Comparison of ENCODE assay signal across 8 cellular contexts in the genomic region with DNA sequence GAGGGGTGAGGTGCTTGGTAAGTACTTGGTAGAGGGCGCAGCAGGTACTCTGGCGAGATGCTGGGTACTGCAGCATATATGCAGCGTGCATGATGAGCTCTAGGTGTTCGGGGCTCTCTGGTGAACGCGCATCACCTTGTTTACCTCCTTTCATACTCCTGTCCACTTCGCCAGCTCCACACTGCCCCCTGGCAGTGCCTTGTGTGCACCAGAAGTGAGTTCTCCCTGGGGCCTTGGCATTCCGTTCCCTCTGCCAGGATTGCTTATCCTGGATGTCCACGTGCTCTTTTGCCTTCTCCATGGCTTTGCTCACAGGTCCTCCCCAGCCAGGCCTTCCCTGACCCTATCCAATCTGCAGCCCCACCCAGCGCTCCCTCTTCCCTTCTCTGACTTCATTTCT.
A peak's percentile ranks its signal among the peaks of the same experiment; 100 is the strongest.
DNase-seq lines count a peak whose midpoint lies in the region; ATAC-seq, FAIRE-seq and TF ChIP-seq lines count a peak whose summit lies in the region.

No MANE protein-coding gene starts in this region.

- BruUV-seq in PC-9 (replicated peaks; lab: Mats Ljungman, UMichigan), result no TSS peak

- H3K36me3 ChIP-seq in PC-9 (ENCODE audit: low read depth), result no peaks in the 10 kb centered on the region
- no peaks in the 10 kb centered on the region for H3K36me3 ChIP-seq in naive thymus-derived CD4-positive, alpha-beta T cell (ENCODE audit: control insufficient read depth in 2 of 3, insufficient read depth in 3 of 3, low read length in 3 of 3)

- no peaks in the 10 kb centered on the region for H3K9me2 ChIP-seq in PC-9 (ENCODE audit: insufficient read depth)

- H3F3A ChIP-seq in PC-9 (ENCODE audit: insufficient read depth, low read depth), result no peaks in the 10 kb centered on the region

- H3K4me3 Mint-ChIP-seq in activated naive CD8-positive, alpha-beta T cell treated with anti-CD3 and anti-CD28 coated beads, Interleukin-2, amount 50 U/mL, for 24 hours, result no peak overlapping the region
- H3K4me3 Mint-ChIP-seq in naive thymus-derived CD4-positive, alpha-beta T cell, result no peak overlapping the region

- H3K4me1 ChIP-seq in PC-9 (replicated peaks; ENCODE audit: insufficient read depth), result no peaks in the 10 kb centered on the region
- H3K4me1 ChIP-seq in naive thymus-derived CD4-positive, alpha-beta T cell (ENCODE audit: control insufficient read depth in 2 of 2, insufficient read depth in 2 of 2, low read length in 2 of 2), result no peaks in the 10 kb centered on the region

- H3K4me3 ChIP-seq in PC-9, result no peak overlapping the region
- no peak overlapping the region for H3K4me3 ChIP-seq in naive thymus-derived CD4-positive, alpha-beta T cell (ENCODE audit: low read length)

- no peak overlapping the region for H3K27ac ChIP-seq in PC-9
- no peak overlapping the region for H3K27ac ChIP-seq in naive thymus-derived CD4-positive, alpha-beta T cell (ENCODE audit: low read depth, low read length)

- H3K9me3 ChIP-seq in PC-9 (ENCODE audit: insufficient read depth, low read depth), result no peaks in the 10 kb centered on the region
- H3K9me3 ChIP-seq in naive thymus-derived CD4-positive, alpha-beta T cell (ENCODE audit: control insufficient read depth in 2 of 3, low read length in 3 of 3), result no peaks in the 10 kb centered on the region

- no peaks in the 10 kb centered on the region for H3K36me3 Mint-ChIP-seq in activated naive CD8-positive, alpha-beta T cell treated with anti-CD3 and anti-CD28 coated beads, Interleukin-2, amount 50 U/mL, for 24 hours (ENCODE audit: low read depth)
- H3K36me3 Mint-ChIP-seq in naive thymus-derived CD4-positive, alpha-beta T cell, result peaks cover 0 to 2% (median 0%) of the 10 kb centered on the region in 5 donors

- CTCF ChIA-PET in PC-9 (lab: Charles Lee), result interaction anchor here (1.0 to 1.4 kb wide), 2 partner anchors 153 to 292 kb away, joined by 3 to 7 read pairs; no protein-coding TSS in a partner anchor
- CTCF ChIA-PET in naive thymus-derived CD4-positive, alpha-beta T cell (lab: Charles Lee), result interaction anchor here (0.7 to 1.5 kb wide), 4 partner anchors 31 to 928 kb away, joined by 3 to 4 read pairs (median 4); no protein-coding TSS in a partner anchor

- H3K4me1 Mint-ChIP-seq in activated naive CD8-positive, alpha-beta T cell treated with anti-CD3 and anti-CD28 coated beads, Interleukin-2, amount 50 U/mL, for 24 hours, result no peaks in the 10 kb centered on the region
- peaks cover 0 to 4% (median 0%) of the 10 kb centered on the region in 7 donors for H3K4me1 Mint-ChIP-seq in naive thymus-derived CD4-positive, alpha-beta T cell

- TF ChIP-seq CTCF in PC-9 (conservative IDR thresholded peaks at IDR 0.05), result peak; percentile 55

- DNase-seq in SIG-M5 treated with dmso at 0.1 percent for 504 hours (lab: John Stamatoyannopoulos, UW; ENCODE audit: unreplicated experiment) (peak; percentile 7), SIG-M5 (lab: John Stamatoyannopoulos, UW) (no peak), PC-9 (peak in 1 of 2 experiments; percentile 37), GM19239 (ENCODE audit: insufficient read length, low spot score) (no peak)
- DNase-seq in activated naive CD8-positive, alpha-beta T cell treated with anti-CD3 and anti-CD28 coated beads, Interleukin-2, amount 50 U/mL, for 24 hours, result peak; percentile 53
- peak in 6 of 9 donors; percentile 14 to 40 (median 24) for DNase-seq in naive thymus-derived CD4-positive, alpha-beta T cell

- peaks cover 5% of the 10 kb centered on the region for H3K27me3 Mint-ChIP-seq in activated naive CD8-positive, alpha-beta T cell treated with anti-CD3 and anti-CD28 coated beads, Interleukin-2, amount 50 U/mL, for 24 hours
- H3K27me3 Mint-ChIP-seq in naive thymus-derived CD4-positive, alpha-beta T cell, result peaks cover 0 to 5% (median 0%) of the 10 kb centered on the region in 5 donors

- H3K4me2 ChIP-seq in PC-9, result no peak overlapping the region

- intact Hi-C loops in PC-9 (cut with micrococcal nuclease; ENCODE audit: unreplicated experiment), result no loop called here
- intact Hi-C loops in naive thymus-derived CD4-positive, alpha-beta T cell (cut with micrococcal nuclease), result loop anchor here (1.0 to 2.0 kb wide), 3 partner anchors 49 to 126 kb away; no protein-coding TSS in a partner anchor

- no peaks in the 10 kb centered on the region for H3K9me3 Mint-ChIP-seq in activated naive CD8-positive, alpha-beta T cell treated with anti-CD3 and anti-CD28 coated beads, Interleukin-2, amount 50 U/mL, for 24 hours
- no peaks in the 10 kb centered on the region for H3K9me3 Mint-ChIP-seq in naive thymus-derived CD4-positive, alpha-beta T cell

- no peak overlapping the region for H2AFZ ChIP-seq in PC-9

- POLR2A ChIA-PET in PC-9 (lab: Charles Lee; ENCODE audit: unreplicated experiment), result interaction anchor here (0.5 kb wide), 1 partner anchor 207 kb away, joined by 3 read pairs; no protein-coding TSS in a partner anchor
- POLR2A ChIA-PET in naive thymus-derived CD4-positive, alpha-beta T cell (lab: Charles Lee), result no interaction called here

- no peak overlapping the region for H3K27ac Mint-ChIP-seq in activated naive CD8-positive, alpha-beta T cell treated with anti-CD3 and anti-CD28 coated beads, Interleukin-2, amount 50 U/mL, for 24 hours
- H3K27ac Mint-ChIP-seq in naive thymus-derived CD4-positive, alpha-beta T cell, result peak overlapping the region in 1 of 9 donors; percentile 30

- H3K27me3 ChIP-seq in PC-9 (ENCODE audit: insufficient read depth, low read depth), result peaks cover 23% of the 10 kb centered on the region
- no peaks in the 10 kb centered on the region for H3K27me3 ChIP-seq in naive thymus-derived CD4-positive, alpha-beta T cell (ENCODE audit: control insufficient read depth in 2 of 2, insufficient read depth in 2 of 2, low read length in 2 of 2)

- no peaks in the 10 kb centered on the region for H4K20me1 ChIP-seq in PC-9 (ENCODE audit: insufficient read depth)

- FAIRE-seq in GM19239 (lab: Jason Lieb, UNC), result no peak

- H3K79me2 ChIP-seq in PC-9 (ENCODE audit: low read depth), result no peaks in the 10 kb centered on the region

- peak; percentile 41 for ATAC-seq in activated naive CD8-positive, alpha-beta T cell treated with anti-CD3 and anti-CD28 coated beads, Interleukin-2, amount 50 U/mL, for 24 hours
- ATAC-seq in naive thymus-derived CD4-positive, alpha-beta T cell, result no peak
- ATAC-seq in HG02970 (IDR thresholded peaks at IDR 0.05; ENCODE audit: low FRiP score, unreplicated experiment) (no peak), GM21619 (IDR thresholded peaks at IDR 0.05; ENCODE audit: unreplicated experiment) (no peak)

Comparison
In these comparisons a context has a peak if more than half of its experiments do, and no peak if none do; other contexts are left out.
1. DNase-seq: peak in SIG-M5 treated with dmso at 0.1 percent for 504 hours (single experiment), activated naive CD8-positive, alpha-beta T cell treated with anti-CD3 and anti-CD28 coated beads, Interleukin-2, amount 50 U/mL, for 24 hours (single experiment) and naive thymus-derived CD4-positive, alpha-beta T cell (6 of 9); none in SIG-M5 (single experiment) and GM19239 (single experiment).